ENCODE assay signal across 7 cellular contexts in the genomic region with DNA sequence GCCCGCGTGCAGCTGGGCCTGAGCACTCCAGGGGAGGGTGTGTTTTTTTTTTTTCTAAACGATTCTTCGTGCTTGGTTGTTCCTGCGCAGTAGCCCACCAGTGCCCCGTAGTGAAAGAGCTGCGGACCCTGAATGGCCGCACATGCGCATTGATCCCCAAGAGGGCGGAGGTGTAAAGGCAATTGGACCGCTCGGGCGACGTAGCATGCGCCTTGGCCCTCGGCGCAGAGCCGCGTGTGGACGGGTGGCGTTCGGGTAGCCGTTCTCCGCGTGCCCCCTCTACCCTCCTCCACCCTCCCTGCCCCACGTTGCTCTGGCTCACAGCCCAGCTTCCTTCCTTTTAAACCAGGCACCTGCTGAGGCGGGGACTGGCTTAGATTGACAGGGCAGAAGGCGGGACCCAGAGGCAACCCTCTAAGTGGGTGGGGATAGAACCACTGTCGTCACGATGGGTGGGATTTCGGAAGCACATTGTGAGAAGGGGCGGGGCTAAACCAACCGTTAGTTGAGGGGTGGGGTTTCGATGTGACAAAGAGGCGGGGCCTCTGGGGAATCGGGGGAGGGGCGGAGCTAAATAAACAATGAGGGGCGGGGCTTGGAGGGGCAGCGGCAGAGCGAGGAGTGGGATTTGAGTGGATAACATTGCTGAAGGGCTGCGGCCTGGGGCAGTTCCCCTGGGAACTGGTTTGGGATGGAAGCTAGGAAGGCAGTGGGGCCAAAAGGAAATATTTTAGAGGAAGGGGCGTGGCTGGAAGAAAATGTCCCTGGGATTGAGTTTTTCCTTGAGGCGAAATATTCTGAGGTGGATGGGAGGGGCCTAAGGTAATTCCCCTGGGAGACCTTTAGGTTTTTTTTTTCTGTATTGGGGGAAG.
A peak's percentile ranks its signal among the peaks of the same experiment; 100 is the strongest.
DNase-seq lines count a peak whose midpoint lies in the region; ATAC-seq and TF ChIP-seq lines count a peak whose summit lies in the region.

No MANE protein-coding gene starts in this region.

- TF ChIP-seq POLR2A in GM18505 (IDR thresholded peaks at IDR 0.05; ENCODE audit: borderline replicate concordance, extremely low read depth, insufficient read depth, insufficient read length): peak; percentile 91

- no peak for TF ChIP-seq CTCF in retinal pigment epithelial cell (conservative IDR thresholded peaks at IDR 0.05; ENCODE audit: low read depth, low read length)

- peak overlapping the region; percentile 87 for H3K4me3 ChIP-seq in retinal pigment epithelial cell (ENCODE audit: low read length)

- ATAC-seq in GM18505 (IDR thresholded peaks at IDR 0.05; ENCODE audit: unreplicated experiment) (peak; percentile 55), HG02973 (IDR thresholded peaks at IDR 0.05; ENCODE audit: unreplicated experiment) (peak; percentile 61)

- peak; percentile 97 for DNase-seq in NCI-H2029 (lab: John Stamatoyannopoulos, UW)
- DNase-seq in T-helper 9 cell: peak; percentile 86
- DNase-seq in astrocyte of the hippocampus (ENCODE audit: low read depth, low spot score): peak; percentile 98
- peak; percentile 67 to 97 (median 91) for DNase-seq in hypothalamus (lab: John Stamatoyannopoulos, UW)
- peak; percentile 93 for DNase-seq in retinal pigment epithelial cell (ENCODE audit: low read depth)

Comparison
In these comparisons a context has a peak if more than half of its experiments do, and no peak if none do; other contexts are left out.
1. Peak in every context shown above with its lines: DNase-seq, ATAC-seq and H3K4me3 ChIP-seq.